Comparison of ENCODE assay signal across 8 cellular contexts in genomic region chr17:32495347-32496253, GRCh38. TPM values are rescaled to one million over a fixed set of nuclear protein-coding genes. Genes with fewer than 3 reads are reported as not detected.
DNase-seq lines count a peak whose midpoint lies in the region; ATAC-seq and TF ChIP-seq lines count a peak whose summit lies in the region.

No MANE protein-coding gene starts in this region.

- no peak overlapping the region for H3K4me3 ChIP-seq in fibroblast of villous mesenchyme (ENCODE audit: low read depth, low read length)
- H3K4me3 ChIP-seq in neutrophil (ENCODE audit: low read depth in 1 of 2, low read length in 1 of 2): peak overlapping the region in 1 of 2 experiments; percentile 42

- in situ Hi-C loops in ACHN (cut with HindIII; ENCODE audit: low pct_ligation_motif_present, low pct_unique_long_range_greater_than_20kb, low sequenced_read_pairs): loop anchor here (25.0 kb wide), 1 partner anchor 267 kb away; no protein-coding TSS in a partner anchor

- ATAC-seq in GM21360 (IDR thresholded peaks at IDR 0.05; ENCODE audit: unreplicated experiment): no peak
- ATAC-seq in GM18867 (IDR thresholded peaks at IDR 0.05; ENCODE audit: unreplicated experiment): no peak

- DNase-seq in CD1c-positive myeloid dendritic cell (ENCODE audit: extremely low spot score): peak; percentile 18
- DNase-seq in RWPE1 (ENCODE audit: low spot score): no peak
- DNase-seq in fibroblast of villous mesenchyme (ENCODE audit: low read depth): peak; percentile 27
- no peak for DNase-seq in NCI-H82 treated with DMSO at 0.1 percent for 48 hours (lab: John Stamatoyannopoulos, UW; ENCODE audit: unreplicated experiment)
- no peak for DNase-seq in ACHN

- peaks cover 7% of the 10 kb centered on the region for H3K36me3 ChIP-seq in neutrophil

- H3K9me3 ChIP-seq in neutrophil: no peaks in the 10 kb centered on the region

- H3K27ac ChIP-seq in RWPE1 (peak overlapping the region; percentile 78), neutrophil (peak overlapping the region; percentile 82)

- peaks cover 61 to 65% of the 10 kb centered on the region in 2 experiments for H3K4me1 ChIP-seq in neutrophil (ENCODE audit: control insufficient read depth in 1 of 2, insufficient read depth in 1 of 2, low read depth in 1 of 2, low read length in 1 of 2)

- POLR2A ChIA-PET in RWPE1 (lab: Yijun Ruan, JAX; ENCODE audit: low non-redundant PET): no interaction called here

- no peaks in the 10 kb centered on the region for H3K27me3 ChIP-seq in neutrophil

- TF ChIP-seq CTCF in RWPE1 (conservative IDR thresholded peaks at IDR 0.05; ENCODE audit: low read depth) (no peak), fibroblast of villous mesenchyme (IDR thresholded peaks at IDR 0.05; ENCODE audit: insufficient read depth, low read depth, low read length) (no peak), neutrophil (IDR thresholded peaks at IDR 0.05) (no peak)

- CTCF ChIA-PET in RWPE1 (lab: Yijun Ruan, JAX): interaction anchor here (0.8 kb wide), 1 partner anchor 8 kb away, joined by 4 read pairs; the partner anchor contains the start of gene CDK5R1

RNA-seq across cellular contexts. Expression of gene CDK5R1, which starts 8.8 kb away (rescaled TPM):
- 0.64 and 0.86 TPM in 2 replicates for total RNA-seq in fibroblast of villous mesenchyme

RNA-seq across cellular contexts. Expression of gene PSMD11, which starts 51.3 kb away (rescaled TPM):
- total RNA-seq in fibroblast of villous mesenchyme: 105 and 117 TPM in 2 replicates

Comparison
In these comparisons a context has a peak if more than half of its experiments do, and no peak if none do; other contexts are left out.
1. DNase-seq: peak in CD1c-positive myeloid dendritic cell (single experiment) and fibroblast of villous mesenchyme (single experiment); none in RWPE1 (single experiment), NCI-H82 treated with DMSO at 0.1 percent for 48 hours (single experiment) and ACHN (single experiment).